Comparison of ENCODE assay signal across 19 cellular contexts in genomic region chr1:219405531-219406331, GRCh38.
"Had no signal": no experiment of that assay in that cellular context is flagged by ENCODE, and none has a peak within 500 bp of the region (broad histone marks: within the 10 kb centered on the region; RNA-seq: fewer than 3 reads in every experiment).

No MANE protein-coding gene starts in this region.

- H3K79me2 ChIP-seq: hepatocyte had no signal

- H3K36me3 ChIP-seq: esophagus squamous epithelium, right atrium auricular region, tibial nerve, vagina had no signal

- H3K4me2 ChIP-seq: hepatocyte had no signal

- H3K36me3 Mint-ChIP-seq: activated naive CD8-positive, alpha-beta T cell had no signal

- H3K27me3 ChIP-seq: esophagus squamous epithelium, hepatocyte, right atrium auricular region, tibial nerve, vagina had no signal

- H3K4me3 Mint-ChIP-seq: activated CD4-positive, alpha-beta T cell treated with anti-CD3 and anti-CD28 coated beads, Interleukin-2, amount 10 ng/mL, durations not matched to agents 24 days and 14 days; activated naive CD8-positive, alpha-beta T cell; activated T-cell treated with anti-CD3 and anti-CD28 coated beads, Interleukin-2, amount 50 U/mL, for 72 hours; nephron progenitor cell had no signal

- H3K4me1 ChIP-seq: esophagus squamous epithelium, right atrium auricular region, vagina had no signal

- H3K9me3 Mint-ChIP-seq: activated CD4-positive, alpha-beta T cell treated with anti-CD3 and anti-CD28 coated beads, Interleukin-2, amount 10 ng/mL, durations not matched to agents 24 days and 14 days; nephron progenitor cell had no signal

- H3K4me1 Mint-ChIP-seq: activated CD4-positive, alpha-beta T cell treated with anti-CD3 and anti-CD28 coated beads, Interleukin-2, amount 10 ng/mL, durations not matched to agents 24 days and 14 days had no signal

- DNase-seq: activated CD4-positive, alpha-beta T cell treated with anti-CD3 and anti-CD28 coated beads, Interleukin-2, amount 10 ng/mL, durations not matched to agents 24 days and 14 days; activated CD4-positive, CD25-positive, alpha-beta regulatory T cell; activated CD8-positive, alpha-beta memory T cell treated with anti-CD3 and anti-CD28 coated beads, Interleukin-2, amount 50 U/mL, for 48 hours; activated gamma-delta T cell treated with Interleukin-2 at 50 U/mL for 16 hours; activated T-cell treated with anti-CD3 and anti-CD28 coated beads, Interleukin-2, amount 50 U/mL, for 72 hours; amniotic stem cell; effector CD8-positive, alpha-beta T cell; esophagus squamous epithelium; nephron progenitor cell; occipital lobe; stimulated activated CD4-positive, alpha-beta T cell treated with anti-CD3 and anti-CD28 coated beads, Interleukin-4, amount 100 ng/mL, for 24 hours; stimulated activated naive CD4-positive, alpha-beta T cell treated with Interleukin-2 at 50 U/mL for 16 hours; substantia nigra had no signal

- H3K27me3 Mint-ChIP-seq: activated CD4-positive, alpha-beta T cell treated with anti-CD3 and anti-CD28 coated beads, Interleukin-2, amount 10 ng/mL, durations not matched to agents 24 days and 14 days had no signal

- H3K27ac ChIP-seq: esophagus squamous epithelium, hepatocyte, right atrium auricular region, skin epidermis, tibial nerve, vagina had no signal

- H3K4me3 ChIP-seq: esophagus squamous epithelium, hepatocyte, right atrium auricular region, skin epidermis, tibial nerve, vagina had no signal

- ATAC-seq: activated T-cell treated with anti-CD3 and anti-CD28 coated beads, Interleukin-2, amount 50 U/mL, for 72 hours had no signal

- H2AFZ ChIP-seq: hepatocyte had no signal

- H3K27ac Mint-ChIP-seq: activated CD4-positive, alpha-beta T cell treated with anti-CD3 and anti-CD28 coated beads, Interleukin-2, amount 10 ng/mL, durations not matched to agents 24 days and 14 days; activated naive CD8-positive, alpha-beta T cell; activated T-cell treated with anti-CD3 and anti-CD28 coated beads, Interleukin-2, amount 50 U/mL, for 72 hours; nephron progenitor cell had no signal

- H3K9me3 ChIP-seq: esophagus squamous epithelium, right atrium auricular region, tibial nerve, vagina had no signal
